Comparison of ENCODE assay signal across 26 cellular contexts in genomic region chr2:173171924-173172643, GRCh38.
DNase-seq lines count a peak whose midpoint lies in the region; ATAC-seq, FAIRE-seq and TF ChIP-seq lines count a peak whose summit lies in the region.
"Had no signal": no experiment of that assay in that cellular context is flagged by ENCODE, and none has a peak within 500 bp of the region (broad histone marks: within the 10 kb centered on the region; RNA-seq: fewer than 3 reads in every experiment).

No MANE protein-coding gene starts in this region.

- peaks cover 26% of the 10 kb centered on the region for H3K4me1 Mint-ChIP-seq in chondrocyte (ENCODE audit: low read depth)
- no peaks in the 10 kb centered on the region for H3K4me1 Mint-ChIP-seq in activated naive CD8-positive, alpha-beta T cell treated with anti-CD3 and anti-CD28 coated beads, Interleukin-2, amount 50 U/mL, for 24 hours
- H3K4me1 Mint-ChIP-seq: memory B cell, T-cell had no signal

- no peak overlapping the region for H3K4me3 Mint-ChIP-seq in chondrocyte (ENCODE audit: unreplicated experiment)
- no peak overlapping the region for H3K4me3 Mint-ChIP-seq in activated naive CD8-positive, alpha-beta T cell treated with anti-CD3 and anti-CD28 coated beads, Interleukin-2, amount 50 U/mL, for 24 hours
- H3K4me3 Mint-ChIP-seq: memory B cell, nephron, T-cell had no signal

- no peak for ATAC-seq in activated naive CD8-positive, alpha-beta T cell treated with anti-CD3 and anti-CD28 coated beads, Interleukin-2, amount 50 U/mL, for 24 hours
- ATAC-seq in HG03439 (IDR thresholded peaks at IDR 0.05; ENCODE audit: unreplicated experiment) = no peak
- ATAC-seq: T-cell had no signal

- DNase-seq in A673 (ENCODE audit: low spot score) (peak; percentile 57), HTR-8/SVneo (ENCODE audit: insufficient read length, low spot score) (peak; percentile 46), chondrocyte (ENCODE audit: low spot score) (no peak), kidney tubule cell (ENCODE audit: low spot score) (peak; percentile 55), NCI-H2107 (lab: John Stamatoyannopoulos, UW) (no peak), NCI-H1092 treated with DMSO at 0.1 percent for 48 hours (lab: John Stamatoyannopoulos, UW) (no peak)
- DNase-seq in activated naive CD8-positive, alpha-beta T cell treated with anti-CD3 and anti-CD28 coated beads, Interleukin-2, amount 50 U/mL, for 24 hours = no peak
- DNase-seq: ACHN; activated effector memory CD4-positive, alpha-beta T cell treated with anti-CD3 and anti-CD28 coated beads, Interleukin-2, amount 50 U/mL, for 16 hours; adrenal gland; central memory CD4-positive, alpha-beta T cell; esophagus squamous epithelium; NCI-H1048; NCI-H2081; NCI-H524 treated with DMSO at 0.1 percent for 48 hours; posterior cingulate gyrus; SHP77; stimulated activated CD4-positive, alpha-beta T cell treated with anti-CD3 and anti-CD28 coated beads, Interleukin-2, amount 100 ng/mL, for 48 hours; T-cell had no signal

- intact Hi-C loops in A673 (cut with micrococcal nuclease; ENCODE audit: unreplicated experiment) = no loop called here

- H3K9me3 ChIP-seq in A673 (ENCODE audit: low read depth, low read length, poor library complexity, severe bottlenecking) = no peaks in the 10 kb centered on the region
- H3K9me3 ChIP-seq: adrenal gland, esophagus squamous epithelium, HAP-1 had no signal

- H3K36me3 ChIP-seq in A673 (ENCODE audit: insufficient read depth, low read length, poor library complexity, severe bottlenecking) = no peaks in the 10 kb centered on the region
- H3K36me3 ChIP-seq: adrenal gland, esophagus squamous epithelium, HAP-1 had no signal

- peak; percentile 9 for FAIRE-seq in HTR-8/SVneo (lab: Jason Lieb, UNC)
- FAIRE-seq: islet of Langerhans had no signal

- no peak overlapping the region for H3K27ac ChIP-seq in A673 (ENCODE audit: low read depth, low read length, poor library complexity, severe bottlenecking)
- H3K27ac ChIP-seq: adrenal gland, esophagus squamous epithelium, KMS-11, skin epidermis had no signal

- peak overlapping the region; percentile 41 for H3K27ac Mint-ChIP-seq in chondrocyte (ENCODE audit: unreplicated experiment)
- no peak overlapping the region for H3K27ac Mint-ChIP-seq in activated naive CD8-positive, alpha-beta T cell treated with anti-CD3 and anti-CD28 coated beads, Interleukin-2, amount 50 U/mL, for 24 hours
- H3K27ac Mint-ChIP-seq: memory B cell, nephron, T-cell had no signal

- no peaks in the 10 kb centered on the region for H3K36me3 Mint-ChIP-seq in chondrocyte (ENCODE audit: low read depth)
- H3K36me3 Mint-ChIP-seq in activated naive CD8-positive, alpha-beta T cell treated with anti-CD3 and anti-CD28 coated beads, Interleukin-2, amount 50 U/mL, for 24 hours (ENCODE audit: low read depth) = no peaks in the 10 kb centered on the region
- H3K36me3 Mint-ChIP-seq: T-cell had no signal

- TF ChIP-seq CTCF in A673 (conservative IDR thresholded peaks at IDR 0.05; ENCODE audit: low read depth, low read length) = no peak
- TF ChIP-seq CTCF in chondrocyte (IDR thresholded peaks at IDR 0.05) = no peak

- POLR2A ChIA-PET in A673 (lab: Charles Lee; ENCODE audit: low non-redundant PET) = no interaction called here

- no peak overlapping the region for H3K4me3 ChIP-seq in A673 (ENCODE audit: low read depth, low read length, poor library complexity, severe bottlenecking)
- H3K4me3 ChIP-seq: adrenal gland, esophagus squamous epithelium, HAP-1, skin epidermis had no signal

- CTCF ChIA-PET in A673 (lab: Charles Lee) = interaction anchor here (0.7 kb wide), 1 partner anchor 143 kb away, joined by 3 read pairs; no protein-coding TSS in a partner anchor

- BruUV-seq in A673 (replicated peaks; lab: Mats Ljungman, UMichigan) = no TSS peak

- H3K4me1 ChIP-seq in A673 (ENCODE audit: insufficient read depth, low read length, poor library complexity, severe bottlenecking) = peaks cover 7% of the 10 kb centered on the region

- H3K9me3 Mint-ChIP-seq in chondrocyte (ENCODE audit: low read depth) = no peaks in the 10 kb centered on the region
- no peaks in the 10 kb centered on the region for H3K9me3 Mint-ChIP-seq in activated naive CD8-positive, alpha-beta T cell treated with anti-CD3 and anti-CD28 coated beads, Interleukin-2, amount 50 U/mL, for 24 hours
- H3K9me3 Mint-ChIP-seq: T-cell had no signal

- H3K27me3 Mint-ChIP-seq in chondrocyte (ENCODE audit: low read depth) = no peaks in the 10 kb centered on the region
- H3K27me3 Mint-ChIP-seq in activated naive CD8-positive, alpha-beta T cell treated with anti-CD3 and anti-CD28 coated beads, Interleukin-2, amount 50 U/mL, for 24 hours = peaks cover 4% of the 10 kb centered on the region
- H3K27me3 Mint-ChIP-seq: memory B cell had no signal

- H3K27me3 ChIP-seq in A673 (replicated peaks; ENCODE audit: insufficient read depth, low read depth, low read length, poor library complexity) = no peaks in the 10 kb centered on the region
- H3K27me3 ChIP-seq: adrenal gland, esophagus squamous epithelium had no signal

Comparison
In these comparisons a context has a peak if more than half of its experiments do, and no peak if none do; other contexts are left out.
1. DNase-seq: peak in A673 (single experiment), HTR-8/SVneo (single experiment) and kidney tubule cell (single experiment); none in chondrocyte (single experiment), activated naive CD8-positive, alpha-beta T cell treated with anti-CD3 and anti-CD28 coated beads, Interleukin-2, amount 50 U/mL, for 24 hours (single experiment), NCI-H2107 (single experiment) and NCI-H1092 treated with DMSO at 0.1 percent for 48 hours (single experiment).